Comparison of ENCODE assay signal across 8 cellular contexts in genomic region chr3:190384241-190384863, GRCh38. TPM values are rescaled to one million over a fixed set of nuclear protein-coding genes. Genes with fewer than 3 reads are reported as not detected.
DNase-seq lines count a peak whose midpoint lies in the region; ATAC-seq and TF ChIP-seq lines count a peak whose summit lies in the region.

No MANE protein-coding gene starts in this region.

- peak; percentile 97 for ATAC-seq in GM21360 (IDR thresholded peaks at IDR 0.05; ENCODE audit: unreplicated experiment)
- peak; percentile 83 for ATAC-seq in HG03521 (IDR thresholded peaks at IDR 0.05; ENCODE audit: unreplicated experiment)
- ATAC-seq in Panc1 = peak; percentile 91
- peak; percentile 87 for ATAC-seq in esophagus mucosa

- H3K27me3 ChIP-seq in Panc1 (ENCODE audit: control insufficient read depth, insufficient read depth, low read length) = no peaks in the 10 kb centered on the region
- H3K27me3 ChIP-seq in parathyroid adenoma (ENCODE audit: control insufficient read depth, insufficient read depth, low read length) = no peaks in the 10 kb centered on the region

- POLR2A ChIA-PET in Panc1 (lab: Charles Lee) = no interaction called here

- no peak overlapping the region for H3K9ac ChIP-seq in parathyroid adenoma

- no peaks in the 10 kb centered on the region for H3K79me2 ChIP-seq in parathyroid adenoma

- DNase-seq in ELR (ENCODE audit: low read depth) (peak; percentile 75), Panc1 (ENCODE audit: low read depth, low spot score) (peak; percentile 84), NCI-H345 (lab: John Stamatoyannopoulos, UW) (no peak)
- DNase-seq in stimulated activated CD8-positive, alpha-beta memory T cell treated with anti-CD3 and anti-CD28 coated beads, Interleukin-4, amount 100 ng/mL, for 48 hours = no peak

- TF ChIP-seq CTCF in Panc1 (IDR thresholded peaks at IDR 0.05) (peak; percentile 89), parathyroid adenoma (IDR thresholded peaks at IDR 0.05) (peak; percentile 10)

- intact Hi-C loops in Panc1 (cut with micrococcal nuclease; ENCODE audit: unreplicated experiment) = loop anchor here (5.0 to 10.0 kb wide), 2 partner anchors 157 to 310 kb away; no protein-coding TSS in a partner anchor

- H3K36me3 ChIP-seq in Panc1 (ENCODE audit: control insufficient read depth, insufficient read depth, low read length) (no peaks in the 10 kb centered on the region), parathyroid adenoma (ENCODE audit: control insufficient read depth, insufficient read depth, low read length) (no peaks in the 10 kb centered on the region)

- no TSS peak for BruUV-seq in Panc1 (replicated peaks; lab: Mats Ljungman, UMichigan)

- H3K4me2 ChIP-seq in parathyroid adenoma (ENCODE audit: low read length) = no peak overlapping the region

- no peak overlapping the region for H3K4me3 ChIP-seq in Panc1 (ENCODE audit: low read depth in 2 of 2, low read length in 2 of 2)
- no peak overlapping the region for H3K4me3 ChIP-seq in parathyroid adenoma (ENCODE audit: low read depth, low read length)

- H3K27ac ChIP-seq in Panc1 (ENCODE audit: low read length) (peak overlapping the region; percentile 40; the same call in 1 of the 2 replicates), parathyroid adenoma (no peak overlapping the region)

- no peaks in the 10 kb centered on the region for H3K9me3 ChIP-seq in Panc1 (ENCODE audit: control insufficient read depth, insufficient read depth, low read depth, low read length)
- no peaks in the 10 kb centered on the region for H3K9me3 ChIP-seq in parathyroid adenoma (ENCODE audit: control insufficient read depth, low read length)

- in situ Hi-C loops in Panc1 (cut with HindIII; ENCODE audit: low pct_unique_long_range_greater_than_20kb, low sequenced_read_pairs) = no loop called here

- H2AFZ ChIP-seq in parathyroid adenoma = no peak overlapping the region

- H3K4me1 ChIP-seq in Panc1 (ENCODE audit: control insufficient read depth, insufficient read depth, low read length) (0 out of 2 replicates have a peak, but pooled peaks cover 3% of the 10 kb centered on the region), parathyroid adenoma (no peaks in the 10 kb centered on the region)

- CTCF ChIA-PET in Panc1 (lab: Charles Lee) = interaction anchor here (0.6 to 1.4 kb wide), 4 partner anchors 41 to 245 kb away, joined by 3 to 7 read pairs (median 6); partner anchors contain the start of gene CLDN1

RNA-seq across cellular contexts. Expression of gene CLDN16, which starts 3.6 kb away (rescaled TPM):
- total RNA-seq in Panc1 (2021; ENCODE audit: unreplicated experiment) (not detected), esophagus mucosa (0.76 TPM)
- not detected for polyA plus RNA-seq in Panc1 (2012; ENCODE audit: insufficient read length)

Comparison
In these comparisons a context has a peak if more than half of its experiments do, and no peak if none do; other contexts are left out.
1. DNase-seq: peak in ELR (single experiment) and Panc1 (single experiment); none in stimulated activated CD8-positive, alpha-beta memory T cell treated with anti-CD3 and anti-CD28 coated beads, Interleukin-4, amount 100 ng/mL, for 48 hours (single experiment) and NCI-H345 (single experiment).
2. Peak in every context shown above with its lines, with median percentiles within 50 percentile points of each other: ATAC-seq.